In the genomic region with DNA sequence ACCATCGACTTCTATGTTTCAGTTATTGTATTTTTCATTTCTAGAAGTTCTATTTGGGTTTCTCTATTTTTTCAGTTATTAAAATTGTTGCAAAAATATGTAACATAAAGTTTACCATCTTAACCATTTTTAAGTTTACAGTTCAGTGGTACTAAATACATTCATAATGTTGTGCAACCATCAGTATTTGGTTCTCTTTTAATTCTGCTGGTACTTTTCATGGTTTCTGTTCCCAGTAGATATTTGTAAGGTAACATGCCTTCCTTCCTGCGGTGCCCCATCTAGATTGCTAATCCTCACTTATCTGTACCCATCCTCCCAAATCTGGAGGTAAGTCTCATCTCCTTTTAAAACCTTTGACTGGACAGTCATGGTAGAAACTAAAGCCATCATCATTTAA, we compare ENCODE assay signal across 21 cellular contexts. TPM values are rescaled to one million over a fixed set of nuclear protein-coding genes. Genes with fewer than 3 reads are reported as not detected.
DNase-seq lines count a peak whose midpoint lies in the region; ATAC-seq and TF ChIP-seq lines count a peak whose summit lies in the region.
"Had no signal": no experiment of that assay in that cellular context is flagged by ENCODE, and none has a peak within 500 bp of the region (broad histone marks: within the 10 kb centered on the region; RNA-seq: fewer than 3 reads in every experiment).

No MANE protein-coding gene starts in this region.

- no peak for TF ChIP-seq RAD21 in HCT116 (IDR thresholded peaks at IDR 0.05; ENCODE audit: low read depth)

- no peak overlapping the region for H3K4me3 Mint-ChIP-seq in chondrocyte (ENCODE audit: unreplicated experiment)
- H3K4me3 Mint-ChIP-seq: activated CD4-positive, alpha-beta memory T cell treated with anti-CD3 and anti-CD28 coated beads for 36 hours; CD14-positive monocyte; nephron; stimulated activated effector memory CD8-positive, alpha-beta T cell treated with anti-CD3 and anti-CD28 coated beads, Interleukin-12 subunit alpha, Interleukin-12 subunit beta, amount 100 ng/mL, for 72 hours; type B pancreatic cell had no signal

- H3K36me3 ChIP-seq in HCT116 (ENCODE audit: control insufficient read depth in 1 of 2, insufficient read depth in 2 of 2, low read length in 2 of 2) (no peaks in the 10 kb centered on the region), PC-3 (ENCODE audit: low read depth, low read length) (0 out of 2 replicates have a peak, but pooled peaks cover 5% of the 10 kb centered on the region), skeletal muscle satellite cell (ENCODE audit: insufficient read depth, low read length) (no peaks in the 10 kb centered on the region)
- H3K36me3 ChIP-seq: esophagus squamous epithelium, heart right ventricle had no signal

- peak overlapping the region; percentile 57 for H2AFZ ChIP-seq in HCT116 (ENCODE audit: low read depth, low read length, poor library complexity, severe bottlenecking)
- no peak overlapping the region for H2AFZ ChIP-seq in PC-3 (ENCODE audit: low read length)

- H3K27me3 ChIP-seq in HCT116 (ENCODE audit: insufficient read depth, low read length) (no peaks in the 10 kb centered on the region), PC-3 (ENCODE audit: low read length) (no peaks in the 10 kb centered on the region), skeletal muscle satellite cell (ENCODE audit: control insufficient read depth, insufficient read depth, low read length) (no peaks in the 10 kb centered on the region)
- H3K27me3 ChIP-seq: esophagus squamous epithelium, heart right ventricle had no signal

- intact Hi-C loops in HCT116 (cut with micrococcal nuclease), result no loop called here
- intact Hi-C loops in PC-3 (cut with micrococcal nuclease), result loop anchor here (1.0 to 5.0 kb wide), 2 partner anchors 17 to 40 kb away; no protein-coding TSS in a partner anchor

- peak overlapping the region; percentile 14 for H3K27ac Mint-ChIP-seq in chondrocyte (ENCODE audit: unreplicated experiment)
- H3K27ac Mint-ChIP-seq: activated CD4-positive, alpha-beta memory T cell treated with anti-CD3 and anti-CD28 coated beads for 36 hours; stimulated activated effector memory CD8-positive, alpha-beta T cell treated with anti-CD3 and anti-CD28 coated beads, Interleukin-12 subunit alpha, Interleukin-12 subunit beta, amount 100 ng/mL, for 72 hours; type B pancreatic cell had no signal

- H3K36me3 Mint-ChIP-seq in chondrocyte (ENCODE audit: low read depth), result peaks cover 5% of the 10 kb centered on the region
- H3K36me3 Mint-ChIP-seq: activated CD4-positive, alpha-beta memory T cell treated with anti-CD3 and anti-CD28 coated beads for 36 hours; CD14-positive monocyte; stimulated activated effector memory CD8-positive, alpha-beta T cell treated with anti-CD3 and anti-CD28 coated beads, Interleukin-12 subunit alpha, Interleukin-12 subunit beta, amount 100 ng/mL, for 72 hours; type B pancreatic cell had no signal

- peaks cover 0 to 30% of the 10 kb centered on the region in 2 experiments; a peak in 2 of 4 replicates for H3K4me1 ChIP-seq in HCT116 (ENCODE audit: control insufficient read depth in 1 of 2, insufficient read depth in 2 of 2, low read length in 2 of 2)
- H3K4me1 ChIP-seq in PC-3 (ENCODE audit: insufficient read depth, low read length), result peaks cover 35% of the 10 kb centered on the region
- H3K4me1 ChIP-seq in skeletal muscle satellite cell (ENCODE audit: control insufficient read depth, insufficient read depth, low read length), result peaks cover 22% of the 10 kb centered on the region
- H3K4me1 ChIP-seq: esophagus squamous epithelium had no signal

- peaks cover 19% of the 10 kb centered on the region for H3K4me1 Mint-ChIP-seq in chondrocyte (ENCODE audit: low read depth)
- H3K4me1 Mint-ChIP-seq: stimulated activated effector memory CD8-positive, alpha-beta T cell treated with anti-CD3 and anti-CD28 coated beads, Interleukin-12 subunit alpha, Interleukin-12 subunit beta, amount 100 ng/mL, for 72 hours had no signal

- DNase-seq in HCT116 (ENCODE audit: low read depth, low spot score) (no peak), PC-3 (no peak), chondrocyte (ENCODE audit: low spot score) (no peak), NCI-H2107 treated with DMSO at 0.1 percent for 48 hours (lab: John Stamatoyannopoulos, UW; ENCODE audit: unreplicated experiment) (no peak)
- DNase-seq: activated CD4-positive, alpha-beta memory T cell treated with anti-CD3 and anti-CD28 coated beads for 36 hours; activated CD8-positive, alpha-beta memory T cell treated with anti-CD3 and anti-CD28 coated beads, Interleukin-2, amount 50 U/mL, for 4 hours; activated naive CD4-positive, alpha-beta T cell; esophagus squamous epithelium; heart right ventricle; NCI-H2081 treated with DMSO at 0.1 percent for 48 hours; NCI-H748 treated with DMSO at 0.1 percent for 48 hours; substantia nigra; T-helper 2 cell had no signal

- H3K9me3 ChIP-seq in HCT116 (ENCODE audit: control insufficient read depth in 1 of 2, insufficient read depth in 1 of 2, low read depth in 1 of 2, low read length in 2 of 2), result no peaks in the 10 kb centered on the region
- no peaks in the 10 kb centered on the region for H3K9me3 ChIP-seq in PC-3 (ENCODE audit: low read length)
- no peaks in the 10 kb centered on the region for H3K9me3 ChIP-seq in skeletal muscle satellite cell (replicated peaks; ENCODE audit: low read length)
- H3K9me3 ChIP-seq: esophagus squamous epithelium, heart right ventricle had no signal

- peak overlapping the region; percentile 39 for H3K4me2 ChIP-seq in HCT116 (ENCODE audit: low read length)
- H3K4me2 ChIP-seq in PC-3 (ENCODE audit: low read length), result no peak overlapping the region; the same call in 1 of the 2 replicates
- H3K4me2 ChIP-seq in skeletal muscle satellite cell (ENCODE audit: low read length), result peak overlapping the region; percentile 3

- POLR2A ChIA-PET in HCT116 (lab: Charles Lee), result no interaction called here
- POLR2A ChIA-PET in PC-3 (lab: Charles Lee; ENCODE audit: unreplicated experiment), result no interaction called here

- TF ChIP-seq CTCF in HCT116 (IDR thresholded peaks at IDR 0.05 in 2 of 3, conservative IDR thresholded peaks at IDR 0.05 in 1 of 3; ENCODE audit: borderline replicate concordance in 1 of 3, insufficient read depth in 1 of 3, low read depth in 2 of 3, low read length in 2 of 3) (no peak), PC-3 (conservative IDR thresholded peaks at IDR 0.05; ENCODE audit: low read depth, low read length) (no peak), chondrocyte (IDR thresholded peaks at IDR 0.05) (no peak)

- H3K9me2 ChIP-seq in HCT116 (ENCODE audit: insufficient read depth) (no peaks in the 10 kb centered on the region), PC-3 (replicated peaks; ENCODE audit: low read length) (no peaks in the 10 kb centered on the region)

- H4K20me1 ChIP-seq in HCT116 (ENCODE audit: insufficient read depth), result no peaks in the 10 kb centered on the region
- no peaks in the 10 kb centered on the region for H4K20me1 ChIP-seq in PC-3 (ENCODE audit: low read length)

- no peak overlapping the region for H3K27ac ChIP-seq in HCT116 (ENCODE audit: low read depth, low read length)
- H3K27ac ChIP-seq in PC-3 (ENCODE audit: low read length), result peak overlapping the region; percentile 53
- H3K27ac ChIP-seq: esophagus squamous epithelium, heart right ventricle had no signal

- RAD21 ChIA-PET in HCT116 (lab: Charles Lee; ENCODE audit: low non-redundant PET in 1 of 2, low total read pairs in 2 of 2, uncharacterized antibody in 2 of 2, unreplicated experiment in 2 of 2), result no interaction called here

- TF ChIP-seq POLR2A in HCT116 (IDR thresholded peaks at IDR 0.05; ENCODE audit: borderline replicate concordance, extremely low read depth, insufficient read depth, insufficient read length), result no peak

- no peak overlapping the region for H3K9ac ChIP-seq in HCT116 (ENCODE audit: low read length)
- no peak overlapping the region for H3K9ac ChIP-seq in PC-3 (ENCODE audit: low read length)
- peak overlapping the region; percentile 8 for H3K9ac ChIP-seq in skeletal muscle satellite cell (ENCODE audit: low read depth, low read length)

- CTCF ChIA-PET in HCT116 (lab: Charles Lee), result no interaction called here
- CTCF ChIA-PET in PC-3 (lab: Charles Lee), result no interaction called here

- H3K4me3 ChIP-seq in HCT116 (replicated peaks in 1 of 2; ENCODE audit: low read depth in 1 of 2, low read length in 2 of 2) (no peak overlapping the region), PC-3 (ENCODE audit: low read length) (no peak overlapping the region), skeletal muscle satellite cell (ENCODE audit: low read length) (no peak overlapping the region)
- H3K4me3 ChIP-seq: esophagus squamous epithelium, heart right ventricle had no signal

- H3K9me3 Mint-ChIP-seq in chondrocyte (ENCODE audit: low read depth), result peaks cover 8% of the 10 kb centered on the region
- H3K9me3 Mint-ChIP-seq: activated CD4-positive, alpha-beta memory T cell treated with anti-CD3 and anti-CD28 coated beads for 36 hours; CD14-positive monocyte; stimulated activated effector memory CD8-positive, alpha-beta T cell treated with anti-CD3 and anti-CD28 coated beads, Interleukin-12 subunit alpha, Interleukin-12 subunit beta, amount 100 ng/mL, for 72 hours; type B pancreatic cell had no signal

- ATAC-seq in HCT116 (no peak), PC-3 (no peak), HG03342 (IDR thresholded peaks at IDR 0.05; ENCODE audit: unreplicated experiment) (no peak), HG02588 (IDR thresholded peaks at IDR 0.05; ENCODE audit: unreplicated experiment) (no peak)
- ATAC-seq: activated CD4-positive, CD25-positive, alpha-beta regulatory T cell treated with anti-CD3 and anti-CD28 coated beads, Interleukin-2, amount 50 U/mL, for 24 hours; heart right ventricle; stimulated activated effector memory CD8-positive, alpha-beta T cell treated with anti-CD3 and anti-CD28 coated beads, Interleukin-12 subunit alpha, Interleukin-12 subunit beta, amount 100 ng/mL, for 72 hours had no signal

- H3K79me2 ChIP-seq in HCT116 (ENCODE audit: insufficient read depth, low read length), result no peaks in the 10 kb centered on the region
- H3K79me2 ChIP-seq in PC-3 (ENCODE audit: low read length), result no peaks in the 10 kb centered on the region

- peaks cover 10% of the 10 kb centered on the region for H3F3A ChIP-seq in PC-3 (ENCODE audit: low read length, unreplicated experiment)

- BruUV-seq in HCT116 (replicated peaks; lab: Mats Ljungman, UMichigan), result no TSS peak
- BruUV-seq in PC-3 (replicated peaks; lab: Mats Ljungman, UMichigan), result no TSS peak

- H3K27me3 Mint-ChIP-seq in chondrocyte (ENCODE audit: low read depth), result no peaks in the 10 kb centered on the region
- H3K27me3 Mint-ChIP-seq: activated CD4-positive, alpha-beta memory T cell treated with anti-CD3 and anti-CD28 coated beads for 36 hours; type B pancreatic cell had no signal

TF ChIP-seq in HCT116, 20 proteins besides CTCF, POLR2A, EP300 and RAD21 (continues in another document):
- TF ChIP-seq POLR2AphosphoS5 (IDR thresholded peaks at IDR 0.05; ENCODE audit: low read depth, low read length) (no peak), SP1 (IDR thresholded peaks at IDR 0.05; ENCODE audit: low read depth) (no peak), TCF7L2 (IDR thresholded peaks at IDR 0.05; ENCODE audit: borderline replicate concordance, extremely low read depth, insufficient read depth, insufficient read length) (no peak), ZNF274 (IDR thresholded peaks at IDR 0.05; ENCODE audit: low read depth, low read length) (no peak)

RNA-seq across cellular contexts. Expression of a gene that starts 47.9 kb away (rescaled TPM):
- total RNA-seq in HCT116 (2021; ENCODE audit: unreplicated experiment), result 6.1 TPM
- polyA plus RNA-seq in HCT116 (2012), result 8.2 and 9.5 TPM in 2 replicates
- 583 and 773 TPM in 2 replicates for total RNA-seq in PC-3 (2014; rRNA removed)
- total RNA-seq in chondrocyte, result 7.1 to 22.3 TPM (median 17.7 TPM) in 3 replicates
- total RNA-seq in skeletal muscle satellite cell (2012; rRNA removed), result 1.8 and 4.2 TPM in 2 replicates
- total RNA-seq: activated CD4-positive, alpha-beta memory T cell treated with anti-CD3 and anti-CD28 coated beads for 36 hours had no signal

Comparison
In these comparisons a context has a peak if more than half of its experiments do, and no peak if none do; other contexts are left out.
1. RNA of a gene that starts 47.9 kb away (total RNA-seq): 583 to 773 TPM in PC-3; 7.1 to 22.3 TPM in chondrocyte and 6.1 TPM in HCT116 (single experiment); every median in the first group is over 10 times any median in the second.